25 cellular contexts compared by ENCODE assay signal in the genomic region with DNA sequence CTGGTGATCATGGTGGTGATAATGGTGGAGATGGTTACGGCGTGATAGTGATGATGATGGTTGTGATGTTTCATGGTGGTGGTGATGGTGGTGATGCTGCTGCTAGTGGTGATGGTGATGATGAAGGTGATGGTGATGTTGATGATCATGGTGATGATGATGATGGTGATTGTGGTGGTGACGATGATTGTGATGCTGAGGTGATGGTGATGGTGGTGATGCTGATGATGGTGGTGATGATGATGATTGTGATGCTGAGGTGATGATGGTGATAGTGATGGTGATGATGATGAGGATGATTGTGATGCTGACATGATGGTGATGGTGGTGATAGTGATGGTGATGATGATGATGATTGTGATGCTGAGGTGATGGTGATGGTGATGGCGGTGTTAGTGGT.
"Had no signal": no experiment of that assay in that cellular context is flagged by ENCODE, and none has a peak within 500 bp of the region (broad histone marks: within the 10 kb centered on the region; RNA-seq: fewer than 3 reads in every experiment).

No MANE protein-coding gene starts in this region.

- H3K36me3 ChIP-seq: esophagus muscularis mucosa, gastroesophageal sphincter, heart left ventricle, left lung, prostate gland, right atrium auricular region, sigmoid colon, stomach, tibial artery had no signal

- H3K27ac ChIP-seq: esophagus muscularis mucosa, foreskin keratinocyte, gastroesophageal sphincter, heart left ventricle, hepatocyte, left lung, parathyroid adenoma, prostate gland, right atrium auricular region, sigmoid colon, stomach, tibial artery had no signal

- H2AFZ ChIP-seq: hepatocyte, parathyroid adenoma had no signal

- H3K27me3 ChIP-seq: hepatocyte, right atrium auricular region had no signal

- H3K9me3 ChIP-seq: esophagus muscularis mucosa, gastroesophageal sphincter, heart left ventricle, left lung, mucosa of descending colon, prostate gland, right atrium auricular region, sigmoid colon, stomach, tibial artery had no signal

- ATAC-seq: foreskin keratinocyte; gastroesophageal sphincter; heart left ventricle; left cardiac atrium; left lung; mucosa of descending colon; natural killer cell treated with Interleukin-12 subunit alpha and Interleukin-12 subunit beta and Interleukin-15 and Interleukin-18, amount 100 ng/mL, for 72 hours; stimulated activated effector memory CD8-positive, alpha-beta T cell treated with anti-CD3 and anti-CD28 coated beads, Interleukin-12 subunit alpha, Interleukin-12 subunit beta, amount 100 ng/mL, for 72 hours had no signal

- H3K79me2 ChIP-seq: hepatocyte, parathyroid adenoma had no signal

- H3K4me1 ChIP-seq: foreskin keratinocyte, parathyroid adenoma, prostate gland had no signal

- DNase-seq: effector CD8-positive, alpha-beta T cell; foreskin keratinocyte; heart left ventricle; kidney; left cardiac atrium; left lung; mesenchymal stem cell; mucosa of descending colon; naive B cell; sigmoid colon; stimulated activated CD4-positive, alpha-beta T cell treated with anti-CD3 and anti-CD28 coated beads, Interleukin-2, amount 100 ng/mL, for 24 hours; stimulated activated CD4-positive, alpha-beta T cell treated with anti-CD3 and anti-CD28 coated beads, Interleukin-4, amount 100 ng/mL, for 24 hours; stimulated activated naive CD4-positive, alpha-beta T cell treated with Interleukin-2 at 50 U/mL for 16 hours; stomach; tibial artery had no signal

- H3K9ac ChIP-seq: parathyroid adenoma had no signal

- H3K4me2 ChIP-seq: hepatocyte had no signal

- FAIRE-seq: colon, endothelial cell of umbilical vein, kidney had no signal

- H3K4me3 ChIP-seq: esophagus muscularis mucosa, gastroesophageal sphincter, heart left ventricle, hepatocyte, left lung, mucosa of descending colon, prostate gland, right atrium auricular region, sigmoid colon, stomach, tibial artery had no signal
